ENCODE assay signal across 1 cellular context in the genomic region with DNA sequence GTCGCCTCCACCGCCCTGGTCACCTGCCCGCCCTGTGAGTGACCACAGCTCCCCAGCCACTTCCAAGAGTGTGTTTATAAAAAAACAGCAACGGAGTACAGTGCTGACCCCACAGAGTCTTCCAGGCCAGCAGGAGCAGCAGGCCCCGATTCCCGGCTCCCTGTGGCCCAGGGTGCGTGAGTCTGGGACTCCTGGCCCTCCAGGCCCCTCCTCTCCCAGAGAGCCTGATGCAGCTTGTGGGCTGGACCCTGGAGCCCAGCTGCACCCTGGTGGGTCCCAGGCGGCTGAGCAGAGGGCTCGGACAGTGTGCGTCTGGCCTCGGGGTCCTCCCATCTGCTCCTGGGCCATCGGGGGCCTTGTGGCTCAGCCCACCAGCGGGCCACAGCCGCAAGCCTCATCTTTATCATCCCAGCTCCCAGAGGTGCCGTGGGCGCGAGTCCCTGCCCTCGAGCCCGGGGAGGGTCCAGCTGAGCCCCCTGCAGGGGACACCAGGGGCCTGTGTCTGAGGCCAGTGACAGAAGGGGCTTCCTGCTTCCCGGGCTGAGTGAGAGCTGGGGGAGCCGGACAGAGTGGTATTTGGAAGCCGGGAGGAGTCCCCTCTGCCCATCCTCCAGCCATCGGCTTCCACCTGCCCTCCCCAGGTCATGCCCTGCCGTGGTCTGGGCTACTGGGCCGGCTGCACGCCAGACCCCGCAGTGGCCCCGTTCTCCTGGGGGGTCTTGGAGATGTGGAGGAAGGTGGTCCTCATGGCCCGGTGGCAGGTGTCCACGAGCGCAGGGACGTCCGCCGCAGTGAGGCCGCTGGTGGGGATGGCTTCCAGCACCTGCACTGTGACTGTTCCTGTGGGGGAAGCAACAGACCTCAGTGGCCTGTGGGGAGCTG.
TF ChIP-seq lines count a peak whose summit lies in the region.

No MANE protein-coding gene starts in this region.

TF ChIP-seq in IMR-90, 13 proteins besides CTCF, POLR2A, EP300 and RAD21 (continued from another document):
- TF ChIP-seq USF2 (IDR thresholded peaks at IDR 0.05; ENCODE audit: low read depth, low read length), result no peak
- no peak for TF ChIP-seq FOS (IDR thresholded peaks at IDR 0.05; ENCODE audit: low read depth, low read length)
- no peak for TF ChIP-seq CHD1 (IDR thresholded peaks at IDR 0.05; ENCODE audit: low read depth, low read length)
- no peak for TF ChIP-seq MAFK (IDR thresholded peaks at IDR 0.05; ENCODE audit: low read depth, low read length)
- no peak for TF ChIP-seq BHLHE40 (IDR thresholded peaks at IDR 0.05; ENCODE audit: low read depth, low read length)
- no peak for TF ChIP-seq CEBPB (IDR thresholded peaks at IDR 0.05; ENCODE audit: low read depth, low read length)
- no peak for TF ChIP-seq RFX5 (IDR thresholded peaks at IDR 0.05; ENCODE audit: low read depth, low read length)
- no peak for TF ChIP-seq ELK1 (IDR thresholded peaks at IDR 0.05; ENCODE audit: borderline replicate concordance, low read depth, low read length)
- no peak for TF ChIP-seq MAZ (IDR thresholded peaks at IDR 0.05; ENCODE audit: borderline replicate concordance, low read depth, low read length)
- TF ChIP-seq MXI1 (IDR thresholded peaks at IDR 0.05; ENCODE audit: borderline replicate concordance, low read depth, low read length), result no peak
